Comparison of ENCODE assay signal across 31 cellular contexts in genomic region chr12:40436564-40436963, GRCh38.
"Had no signal": no experiment of that assay in that cellular context is flagged by ENCODE, and none has a peak within 500 bp of the region (broad histone marks: within the 10 kb centered on the region; RNA-seq: fewer than 3 reads in every experiment).

No MANE protein-coding gene starts in this region.

- H3K4me1 Mint-ChIP-seq: activated CD4-positive, alpha-beta memory T cell treated with anti-CD3 and anti-CD28 coated beads, Interleukin-2, amount 10 ng/mL, durations not matched to agents 7 days and 5 days; activated CD4-positive, alpha-beta T cell treated with anti-CD3 and anti-CD28 coated beads, Interleukin-2, amount 10 ng/mL, durations not matched to agents 7 days and 5 days; activated naive CD4-positive, alpha-beta T cell treated with anti-CD3 and anti-CD28 coated beads, Interleukin-2, amount 50 U/mL, for 24 hours; activated naive CD8-positive, alpha-beta T cell treated with anti-CD3 and anti-CD28 coated beads, Interleukin-2, amount 50 U/mL, for 24 hours; activated T-helper 17 cell treated with anti-CD3 and anti-CD28 coated beads, Interleukin-2, amount 50 U/mL, for 72 hours; naive thymus-derived CD8-positive, alpha-beta T cell; neural crest cell; stimulated activated memory B cell treated with anti-CD40 and anti-IgM and Interleukin-4, amounts not matched to agents 10 μg/mL and 1 μg/mL and 100 μg/mL, for 72 hours had no signal

- H3K36me3 Mint-ChIP-seq: activated naive CD4-positive, alpha-beta T cell treated with anti-CD3 and anti-CD28 coated beads, Interleukin-2, amount 50 U/mL, for 24 hours; naive thymus-derived CD8-positive, alpha-beta T cell; stimulated activated memory B cell treated with anti-CD40 and anti-IgM and Interleukin-4, amounts not matched to agents 10 μg/mL and 1 μg/mL and 100 μg/mL, for 72 hours; WTC11 had no signal

- H3K9me3 Mint-ChIP-seq: activated CD4-positive, alpha-beta memory T cell treated with anti-CD3 and anti-CD28 coated beads, Interleukin-2, amount 10 ng/mL, durations not matched to agents 7 days and 5 days; activated CD4-positive, alpha-beta T cell treated with anti-CD3 and anti-CD28 coated beads, Interleukin-2, amount 10 ng/mL, durations not matched to agents 7 days and 5 days; activated naive CD4-positive, alpha-beta T cell treated with anti-CD3 and anti-CD28 coated beads, Interleukin-2, amount 50 U/mL, for 24 hours; activated naive CD8-positive, alpha-beta T cell treated with anti-CD3 and anti-CD28 coated beads, Interleukin-2, amount 50 U/mL, for 24 hours; activated T-helper 17 cell treated with anti-CD3 and anti-CD28 coated beads, Interleukin-2, amount 50 U/mL, for 72 hours; neural crest cell; stimulated activated memory B cell treated with anti-CD40 and anti-IgM and Interleukin-4, amounts not matched to agents 10 μg/mL and 1 μg/mL and 100 μg/mL, for 72 hours; WTC11 had no signal

- H3K4me3 ChIP-seq: breast epithelium, esophagus muscularis mucosa, heart right ventricle, left lung, lower lobe of right lung, psoas muscle, smooth muscle cell, stomach, thyroid gland, upper lobe of left lung, vagina had no signal

- H3K27me3 Mint-ChIP-seq: activated CD4-positive, alpha-beta memory T cell treated with anti-CD3 and anti-CD28 coated beads, Interleukin-2, amount 10 ng/mL, durations not matched to agents 7 days and 5 days; activated CD4-positive, alpha-beta T cell treated with anti-CD3 and anti-CD28 coated beads, Interleukin-2, amount 10 ng/mL, durations not matched to agents 7 days and 5 days; activated naive CD4-positive, alpha-beta T cell treated with anti-CD3 and anti-CD28 coated beads, Interleukin-2, amount 50 U/mL, for 24 hours; activated naive CD8-positive, alpha-beta T cell treated with anti-CD3 and anti-CD28 coated beads, Interleukin-2, amount 50 U/mL, for 24 hours; activated T-helper 17 cell treated with anti-CD3 and anti-CD28 coated beads, Interleukin-2, amount 50 U/mL, for 72 hours; naive thymus-derived CD8-positive, alpha-beta T cell; stimulated activated memory B cell treated with anti-CD40 and anti-IgM and Interleukin-4, amounts not matched to agents 10 μg/mL and 1 μg/mL and 100 μg/mL, for 72 hours had no signal

- H3K4me3 Mint-ChIP-seq: activated CD4-positive, alpha-beta memory T cell treated with anti-CD3 and anti-CD28 coated beads, Interleukin-2, amount 10 ng/mL, durations not matched to agents 7 days and 5 days; activated CD4-positive, alpha-beta T cell treated with anti-CD3 and anti-CD28 coated beads, Interleukin-2, amount 10 ng/mL, durations not matched to agents 7 days and 5 days; activated naive CD4-positive, alpha-beta T cell treated with anti-CD3 and anti-CD28 coated beads, Interleukin-2, amount 50 U/mL, for 24 hours; activated naive CD8-positive, alpha-beta T cell treated with anti-CD3 and anti-CD28 coated beads, Interleukin-2, amount 50 U/mL, for 24 hours; activated T-cell treated with anti-CD3 and anti-CD28 coated beads, Interleukin-2, amount 50 U/mL, for 4 hours; activated T-helper 17 cell treated with anti-CD3 and anti-CD28 coated beads, Interleukin-2, amount 50 U/mL, for 72 hours; naive thymus-derived CD8-positive, alpha-beta T cell; neural crest cell; stimulated activated memory B cell treated with anti-CD40 and anti-IgM and Interleukin-4, amounts not matched to agents 10 μg/mL and 1 μg/mL and 100 μg/mL, for 72 hours; WTC11 had no signal

- H3K27ac Mint-ChIP-seq: activated CD4-positive, alpha-beta memory T cell treated with anti-CD3 and anti-CD28 coated beads, Interleukin-2, amount 10 ng/mL, durations not matched to agents 7 days and 5 days; activated CD4-positive, alpha-beta T cell treated with anti-CD3 and anti-CD28 coated beads, Interleukin-2, amount 10 ng/mL, durations not matched to agents 7 days and 5 days; activated naive CD4-positive, alpha-beta T cell treated with anti-CD3 and anti-CD28 coated beads, Interleukin-2, amount 50 U/mL, for 24 hours; activated naive CD8-positive, alpha-beta T cell treated with anti-CD3 and anti-CD28 coated beads, Interleukin-2, amount 50 U/mL, for 24 hours; activated T-helper 17 cell treated with anti-CD3 and anti-CD28 coated beads, Interleukin-2, amount 50 U/mL, for 72 hours; naive thymus-derived CD8-positive, alpha-beta T cell; stimulated activated memory B cell treated with anti-CD40 and anti-IgM and Interleukin-4, amounts not matched to agents 10 μg/mL and 1 μg/mL and 100 μg/mL, for 72 hours; WTC11 had no signal

- ATAC-seq: activated naive CD8-positive, alpha-beta T cell treated with anti-CD3 and anti-CD28 coated beads, Interleukin-2, amount 50 U/mL, for 24 hours; activated T-cell treated with anti-CD3 and anti-CD28 coated beads, Interleukin-2, amount 50 U/mL, for 4 hours; activated T-helper 17 cell treated with anti-CD3 and anti-CD28 coated beads, Interleukin-2, amount 50 U/mL, for 72 hours; foreskin keratinocyte; heart right ventricle; lower lobe of right lung; naive thymus-derived CD8-positive, alpha-beta T cell; psoas muscle; stimulated activated memory B cell treated with anti-CD40 and anti-IgM and Interleukin-4, amounts not matched to agents 10 μg/mL and 1 μg/mL and 100 μg/mL, for 72 hours; WTC11 had no signal

- DNase-seq: activated CD4-positive, alpha-beta memory T cell treated with anti-CD3 and anti-CD28 coated beads, Interleukin-2, amount 10 ng/mL, durations not matched to agents 7 days and 5 days; activated CD4-positive, alpha-beta T cell treated with anti-CD3 and anti-CD28 coated beads for 1 hour; activated CD4-positive, alpha-beta T cell treated with anti-CD3 and anti-CD28 coated beads, Interleukin-2, amount 10 ng/mL, durations not matched to agents 7 days and 5 days; activated CD8-positive, alpha-beta memory T cell treated with anti-CD3 and anti-CD28 coated beads, Interleukin-2, amount 50 U/mL, for 48 hours; activated naive CD8-positive, alpha-beta T cell treated with anti-CD3 and anti-CD28 coated beads, Interleukin-2, amount 50 U/mL, for 24 hours; activated T-cell treated with anti-CD3 and anti-CD28 coated beads, Interleukin-2, amount 50 U/mL, for 4 hours; amygdala; central memory CD4-positive, alpha-beta T cell; foreskin keratinocyte; heart right ventricle; left lung; lower lobe of right lung; mesenchymal stem cell; naive thymus-derived CD8-positive, alpha-beta T cell; occipital lobe; psoas muscle; stimulated activated CD4-positive, alpha-beta T cell treated with anti-CD3 and anti-CD28 coated beads, Interleukin-1b, Interleukin-23, amount 100 ng/mL, for 48 hours; stimulated activated CD4-positive, alpha-beta T cell treated with anti-CD3 and anti-CD28 coated beads, Interleukin-4, amount 100 ng/mL, for 4 hours; stimulated activated CD8-positive, alpha-beta memory T cell treated with anti-CD3 and anti-CD28 coated beads, Interleukin-4, amount 100 ng/mL, for 48 hours; stomach; thyroid gland had no signal
